ENCODE assay signal across 1 cellular context in the genomic region with DNA sequence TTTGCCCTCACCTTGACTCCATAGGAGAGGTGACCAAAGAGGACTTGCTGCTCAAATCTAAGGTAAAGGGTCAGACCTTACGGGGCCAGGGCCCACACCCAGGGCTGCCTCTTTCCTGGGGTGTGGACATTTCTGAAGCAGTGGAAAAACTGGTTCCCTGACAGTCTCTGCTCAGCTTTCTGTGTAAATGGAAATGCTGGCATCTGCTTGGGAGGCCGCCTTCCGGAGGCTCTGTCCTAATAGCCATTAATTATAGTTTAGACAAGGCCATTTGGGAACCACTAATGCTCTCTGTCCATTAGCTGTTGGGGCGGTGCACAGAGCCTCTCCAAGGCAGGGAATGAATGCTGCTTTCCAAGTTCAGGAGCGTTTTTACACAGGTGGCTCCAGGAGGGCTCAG.
TF ChIP-seq lines count a peak whose summit lies in the region.

No MANE protein-coding gene starts in this region.

TF ChIP-seq in SK-N-SH, 30 proteins besides CTCF, POLR2A, EP300 and RAD21 (continued from another document):
- TF ChIP-seq, protein P1, sequence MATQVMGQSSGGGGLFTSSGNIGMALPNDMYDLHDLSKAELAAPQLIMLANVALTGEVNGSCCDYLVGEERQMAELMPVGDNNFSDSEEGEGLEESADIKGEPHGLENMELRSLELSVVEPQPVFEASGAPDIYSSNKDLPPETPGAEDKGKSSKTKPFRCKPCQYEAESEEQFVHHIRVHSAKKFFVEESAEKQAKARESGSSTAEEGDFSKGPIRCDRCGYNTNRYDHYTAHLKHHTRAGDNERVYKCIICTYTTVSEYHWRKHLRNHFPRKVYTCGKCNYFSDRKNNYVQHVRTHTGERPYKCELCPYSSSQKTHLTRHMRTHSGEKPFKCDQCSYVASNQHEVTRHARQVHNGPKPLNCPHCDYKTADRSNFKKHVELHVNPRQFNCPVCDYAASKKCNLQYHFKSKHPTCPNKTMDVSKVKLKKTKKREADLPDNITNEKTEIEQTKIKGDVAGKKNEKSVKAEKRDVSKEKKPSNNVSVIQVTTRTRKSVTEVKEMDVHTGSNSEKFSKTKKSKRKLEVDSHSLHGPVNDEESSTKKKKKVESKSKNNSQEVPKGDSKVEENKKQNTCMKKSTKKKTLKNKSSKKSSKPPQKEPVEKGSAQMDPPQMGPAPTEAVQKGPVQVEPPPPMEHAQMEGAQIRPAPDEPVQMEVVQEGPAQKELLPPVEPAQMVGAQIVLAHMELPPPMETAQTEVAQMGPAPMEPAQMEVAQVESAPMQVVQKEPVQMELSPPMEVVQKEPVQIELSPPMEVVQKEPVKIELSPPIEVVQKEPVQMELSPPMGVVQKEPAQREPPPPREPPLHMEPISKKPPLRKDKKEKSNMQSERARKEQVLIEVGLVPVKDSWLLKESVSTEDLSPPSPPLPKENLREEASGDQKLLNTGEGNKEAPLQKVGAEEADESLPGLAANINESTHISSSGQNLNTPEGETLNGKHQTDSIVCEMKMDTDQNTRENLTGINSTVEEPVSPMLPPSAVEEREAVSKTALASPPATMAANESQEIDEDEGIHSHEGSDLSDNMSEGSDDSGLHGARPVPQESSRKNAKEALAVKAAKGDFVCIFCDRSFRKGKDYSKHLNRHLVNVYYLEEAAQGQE (IDR thresholded peaks at IDR 0.05; ENCODE audit: low read depth, low read length): no peak
- peak; percentile 64; the same call in 1 of the 2 replicates for TF ChIP-seq RCOR1 (IDR thresholded peaks at IDR 0.05; ENCODE audit: low read length)
- no peak for TF ChIP-seq NRF1 (IDR thresholded peaks at IDR 0.05; ENCODE audit: low read depth, low read length)
- TF ChIP-seq, protein P2, sequence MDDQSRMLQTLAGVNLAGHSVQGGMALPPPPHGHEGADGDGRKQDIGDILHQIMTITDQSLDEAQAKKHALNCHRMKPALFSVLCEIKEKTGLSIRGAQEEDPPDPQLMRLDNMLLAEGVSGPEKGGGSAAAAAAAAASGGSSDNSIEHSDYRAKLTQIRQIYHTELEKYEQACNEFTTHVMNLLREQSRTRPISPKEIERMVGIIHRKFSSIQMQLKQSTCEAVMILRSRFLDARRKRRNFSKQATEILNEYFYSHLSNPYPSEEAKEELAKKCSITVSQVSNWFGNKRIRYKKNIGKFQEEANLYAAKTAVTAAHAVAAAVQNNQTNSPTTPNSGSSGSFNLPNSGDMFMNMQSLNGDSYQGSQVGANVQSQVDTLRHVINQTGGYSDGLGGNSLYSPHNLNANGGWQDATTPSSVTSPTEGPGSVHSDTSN (IDR thresholded peaks at IDR 0.05): no peak
- TF ChIP-seq FOXJ3 (CRISPR knock-in tag; IDR thresholded peaks at IDR 0.05): no peak
- TF ChIP-seq EZH2phosphoT487 (IDR thresholded peaks at IDR 0.05; ENCODE audit: borderline replicate concordance, low read depth): no peak
- TF ChIP-seq SIN3A (IDR thresholded peaks at IDR 0.05; ENCODE audit: borderline replicate concordance, low read depth, low read length): no peak
- TF ChIP-seq MXI1 (IDR thresholded peaks at IDR 0.05; ENCODE audit: low read depth, low read length): no peak
- peak; percentile 25 for TF ChIP-seq CHD2 (IDR thresholded peaks at IDR 0.05; ENCODE audit: low read length, partially characterized antibody)
- TF ChIP-seq, protein P3, sequence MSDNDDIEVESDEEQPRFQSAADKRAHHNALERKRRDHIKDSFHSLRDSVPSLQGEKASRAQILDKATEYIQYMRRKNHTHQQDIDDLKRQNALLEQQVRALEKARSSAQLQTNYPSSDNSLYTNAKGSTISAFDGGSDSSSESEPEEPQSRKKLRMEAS (IDR thresholded peaks at IDR 0.05; ENCODE audit: low read depth): no peak
